1 cellular context compared by ENCODE assay signal in the genomic region with DNA sequence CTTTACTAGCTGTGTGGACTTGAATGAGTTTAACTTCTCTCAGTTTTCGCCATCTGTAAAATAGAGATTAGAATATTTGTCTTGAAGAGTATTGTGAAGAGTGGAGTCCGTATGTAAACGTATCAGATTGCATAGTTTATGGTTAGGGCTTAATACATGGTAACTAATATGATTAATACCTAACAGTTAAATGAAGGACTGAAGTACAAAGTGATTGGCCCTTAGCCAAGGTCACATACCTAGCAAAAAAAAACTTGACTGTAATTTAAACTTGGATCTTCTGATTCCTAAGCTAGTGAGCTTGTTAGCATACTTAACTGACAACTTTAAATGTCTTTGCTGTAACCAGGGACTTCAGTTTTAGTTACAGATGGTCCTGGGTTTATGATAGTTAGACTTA.
TF ChIP-seq lines count a peak whose summit lies in the region.

No MANE protein-coding gene starts in this region.

TF ChIP-seq in K562, 482 proteins besides CTCF, POLR2A, EP300 and RAD21:
- TF ChIP-seq RFX5 (IDR thresholded peaks at IDR 0.05; ENCODE audit: low read depth, low read length) (no peak), NFIC (IDR thresholded peaks at IDR 0.05) (peak; percentile 45), RBM39 (optimal IDR thresholded peaks at IDR 0.05; ENCODE audit: low read depth, low read length) (no peak)
- TF ChIP-seq, protein P1, sequence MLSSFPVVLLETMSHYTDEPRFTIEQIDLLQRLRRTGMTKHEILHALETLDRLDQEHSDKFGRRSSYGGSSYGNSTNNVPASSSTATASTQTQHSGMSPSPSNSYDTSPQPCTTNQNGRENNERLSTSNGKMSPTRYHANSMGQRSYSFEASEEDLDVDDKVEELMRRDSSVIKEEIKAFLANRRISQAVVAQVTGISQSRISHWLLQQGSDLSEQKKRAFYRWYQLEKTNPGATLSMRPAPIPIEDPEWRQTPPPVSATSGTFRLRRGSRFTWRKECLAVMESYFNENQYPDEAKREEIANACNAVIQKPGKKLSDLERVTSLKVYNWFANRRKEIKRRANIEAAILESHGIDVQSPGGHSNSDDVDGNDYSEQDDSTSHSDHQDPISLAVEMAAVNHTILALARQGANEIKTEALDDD (IDR thresholded peaks at IDR 0.05), result 0 out of 2 replicates have a peak, but pooled peaks have one; percentile 20
